ENCODE assay signal across 1 cellular context in the genomic region with DNA sequence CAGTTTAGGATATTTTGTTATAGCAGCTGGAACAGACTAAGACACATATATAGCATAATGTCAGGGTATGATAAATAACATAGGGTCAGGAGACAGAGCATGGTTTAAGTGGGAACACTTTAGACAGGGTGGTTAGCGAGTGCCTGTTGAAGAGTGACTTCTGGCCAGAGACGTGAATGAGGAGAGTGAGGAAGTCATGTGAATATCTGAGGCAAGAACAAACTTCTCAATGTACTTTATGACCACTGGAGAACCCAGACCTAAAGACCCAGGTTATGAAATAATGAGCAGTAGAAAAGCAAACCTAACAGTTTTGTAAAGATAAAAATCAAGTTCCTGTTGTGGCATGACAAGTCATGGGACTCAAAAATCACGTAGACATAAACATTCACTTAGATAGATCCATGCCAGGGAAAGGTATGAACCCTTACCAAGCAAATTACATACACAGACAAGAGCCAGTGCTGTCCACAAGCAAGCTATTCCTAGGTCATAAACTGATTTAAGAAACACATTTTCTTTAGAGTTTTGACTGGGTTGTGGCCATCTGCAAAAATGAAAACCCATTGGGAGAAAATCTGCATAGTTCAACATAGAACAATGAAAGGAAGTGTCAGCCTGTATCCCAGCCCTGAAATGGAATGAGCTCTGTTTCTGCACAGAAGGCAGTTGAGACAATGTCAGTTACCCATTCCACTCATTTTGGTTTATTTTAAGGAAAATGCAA.
TF ChIP-seq lines count a peak whose summit lies in the region.

No MANE protein-coding gene starts in this region.

TF ChIP-seq in HepG2, 621 proteins besides CTCF, POLR2A, EP300 and RAD21:
- no peak for TF ChIP-seq ZNF282 (IDR thresholded peaks at IDR 0.05; ENCODE audit: partially characterized antibody)
- no peak for TF ChIP-seq SAP130 (CRISPR knock-in tag; IDR thresholded peaks at IDR 0.05; ENCODE audit: low read depth)
- no peak for TF ChIP-seq ZNF160 (CRISPR knock-in tag; IDR thresholded peaks at IDR 0.05)
- TF ChIP-seq ZNF329 (CRISPR knock-in tag; IDR thresholded peaks at IDR 0.05; ENCODE audit: low read depth): no peak
- TF ChIP-seq, protein P1, sequence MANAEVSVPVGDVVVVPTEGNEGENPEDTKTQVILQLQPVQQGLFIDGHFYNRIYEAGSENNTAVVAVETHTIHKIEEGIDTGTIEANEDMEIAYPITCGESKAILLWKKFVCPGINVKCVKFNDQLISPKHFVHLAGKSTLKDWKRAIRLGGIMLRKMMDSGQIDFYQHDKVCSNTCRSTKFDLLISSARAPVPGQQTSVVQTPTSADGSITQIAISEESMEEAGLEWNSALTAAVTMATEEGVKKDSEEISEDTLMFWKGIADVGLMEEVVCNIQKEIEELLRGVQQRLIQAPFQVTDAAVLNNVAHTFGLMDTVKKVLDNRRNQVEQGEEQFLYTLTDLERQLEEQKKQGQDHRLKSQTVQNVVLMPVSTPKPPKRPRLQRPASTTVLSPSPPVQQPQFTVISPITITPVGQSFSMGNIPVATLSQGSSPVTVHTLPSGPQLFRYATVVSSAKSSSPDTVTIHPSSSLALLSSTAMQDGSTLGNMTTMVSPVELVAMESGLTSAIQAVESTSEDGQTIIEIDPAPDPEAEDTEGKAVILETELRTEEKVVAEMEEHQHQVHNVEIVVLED (CRISPR knock-in tag; IDR thresholded peaks at IDR 0.05; ENCODE audit: borderline replicate concordance): no peak
- TF ChIP-seq FOXJ3 (CRISPR knock-in tag; IDR thresholded peaks at IDR 0.05; ENCODE audit: borderline replicate concordance): no peak
- TF ChIP-seq ZZZ3 (CRISPR knock-in tag; IDR thresholded peaks at IDR 0.05; ENCODE audit: borderline replicate concordance): no peak
- TF ChIP-seq ZSCAN9 (CRISPR knock-in tag; IDR thresholded peaks at IDR 0.05; ENCODE audit: borderline replicate concordance): no peak
- TF ChIP-seq ZNF572 (CRISPR knock-in tag; IDR thresholded peaks at IDR 0.05): no peak
- TF ChIP-seq ZNF101 (CRISPR knock-in tag; IDR thresholded peaks at IDR 0.05; ENCODE audit: borderline replicate concordance, low read depth): no peak
- no peak for TF ChIP-seq ZNF441 (CRISPR knock-in tag; IDR thresholded peaks at IDR 0.05; ENCODE audit: borderline replicate concordance)
- TF ChIP-seq, protein P2, sequence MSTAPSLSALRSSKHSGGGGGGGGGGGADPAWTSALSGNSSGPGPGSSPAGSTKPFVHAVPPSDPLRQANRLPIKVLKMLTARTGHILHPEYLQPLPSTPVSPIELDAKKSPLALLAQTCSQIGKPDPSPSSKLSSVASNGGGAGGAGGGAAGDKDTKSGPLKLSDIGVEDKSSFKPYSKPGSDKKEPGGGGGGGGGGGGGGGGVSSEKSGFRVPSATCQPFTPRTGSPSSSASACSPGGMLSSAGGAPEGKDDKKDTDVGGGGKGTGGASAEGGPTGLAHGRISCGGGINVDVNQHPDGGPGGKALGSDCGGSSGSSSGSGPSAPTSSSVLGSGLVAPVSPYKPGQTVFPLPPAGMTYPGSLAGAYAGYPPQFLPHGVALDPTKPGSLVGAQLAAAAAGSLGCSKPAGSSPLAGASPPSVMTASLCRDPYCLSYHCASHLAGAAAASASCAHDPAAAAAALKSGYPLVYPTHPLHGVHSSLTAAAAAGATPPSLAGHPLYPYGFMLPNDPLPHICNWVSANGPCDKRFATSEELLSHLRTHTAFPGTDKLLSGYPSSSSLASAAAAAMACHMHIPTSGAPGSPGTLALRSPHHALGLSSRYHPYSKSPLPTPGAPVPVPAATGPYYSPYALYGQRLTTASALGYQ (CRISPR knock-in tag; IDR thresholded peaks at IDR 0.05): no peak
- TF ChIP-seq ZKSCAN1 (IDR thresholded peaks at IDR 0.05; ENCODE audit: low read length): no peak
- no peak for TF ChIP-seq ZNF12 (CRISPR knock-in tag; IDR thresholded peaks at IDR 0.05)
- TF ChIP-seq, protein P3, sequence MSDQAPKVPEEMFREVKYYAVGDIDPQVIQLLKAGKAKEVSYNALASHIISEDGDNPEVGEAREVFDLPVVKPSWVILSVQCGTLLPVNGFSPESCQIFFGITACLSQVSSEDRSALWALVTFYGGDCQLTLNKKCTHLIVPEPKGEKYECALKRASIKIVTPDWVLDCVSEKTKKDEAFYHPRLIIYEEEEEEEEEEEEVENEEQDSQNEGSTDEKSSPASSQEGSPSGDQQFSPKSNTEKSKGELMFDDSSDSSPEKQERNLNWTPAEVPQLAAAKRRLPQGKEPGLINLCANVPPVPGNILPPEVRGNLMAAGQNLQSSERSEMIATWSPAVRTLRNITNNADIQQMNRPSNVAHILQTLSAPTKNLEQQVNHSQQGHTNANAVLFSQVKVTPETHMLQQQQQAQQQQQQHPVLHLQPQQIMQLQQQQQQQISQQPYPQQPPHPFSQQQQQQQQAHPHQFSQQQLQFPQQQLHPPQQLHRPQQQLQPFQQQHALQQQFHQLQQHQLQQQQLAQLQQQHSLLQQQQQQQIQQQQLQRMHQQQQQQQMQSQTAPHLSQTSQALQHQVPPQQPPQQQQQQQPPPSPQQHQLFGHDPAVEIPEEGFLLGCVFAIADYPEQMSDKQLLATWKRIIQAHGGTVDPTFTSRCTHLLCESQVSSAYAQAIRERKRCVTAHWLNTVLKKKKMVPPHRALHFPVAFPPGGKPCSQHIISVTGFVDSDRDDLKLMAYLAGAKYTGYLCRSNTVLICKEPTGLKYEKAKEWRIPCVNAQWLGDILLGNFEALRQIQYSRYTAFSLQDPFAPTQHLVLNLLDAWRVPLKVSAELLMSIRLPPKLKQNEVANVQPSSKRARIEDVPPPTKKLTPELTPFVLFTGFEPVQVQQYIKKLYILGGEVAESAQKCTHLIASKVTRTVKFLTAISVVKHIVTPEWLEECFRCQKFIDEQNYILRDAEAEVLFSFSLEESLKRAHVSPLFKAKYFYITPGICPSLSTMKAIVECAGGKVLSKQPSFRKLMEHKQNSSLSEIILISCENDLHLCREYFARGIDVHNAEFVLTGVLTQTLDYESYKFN (CRISPR knock-in tag; conservative IDR thresholded peaks at IDR 0.05): no peak
